In genomic region chr9:16170119-16170518, GRCh38 we compare ENCODE assay signal across 7 cellular contexts.
"Had no signal": no experiment of that assay in that cellular context is flagged by ENCODE, and none has a peak within 500 bp of the region (broad histone marks: within the 10 kb centered on the region; RNA-seq: fewer than 3 reads in every experiment).

No MANE protein-coding gene starts in this region.

- DNase-seq: GDM1, GF-D8 had no signal

- FAIRE-seq: G401.6, GM12891, GM12892, GM18507, GM19239 had no signal
